13 cellular contexts compared by ENCODE assay signal in genomic region chr6:89044988-89045387, GRCh38. TPM values are rescaled to one million over a fixed set of nuclear protein-coding genes. Genes with fewer than 3 reads are reported as not detected.
A peak's percentile ranks its signal among the peaks of the same experiment; 100 is the strongest.
DNase-seq lines count a peak whose midpoint lies in the region; ATAC-seq and TF ChIP-seq lines count a peak whose summit lies in the region.
"Had no signal": no experiment of that assay in that cellular context is flagged by ENCODE, and none has a peak within 500 bp of the region (broad histone marks: within the 10 kb centered on the region; RNA-seq: fewer than 3 reads in every experiment).

No MANE protein-coding gene starts in this region.

- H3K27ac ChIP-seq in heart right ventricle, result peak overlapping the region in 7 of 10 donors; percentile 16 to 70 (median 35)

- intact Hi-C loops in heart right ventricle (cut with DNase I), result loop anchor here in 1 of 10 donors (10.0 kb wide), 1 partner anchor 270 kb away; no protein-coding TSS in a partner anchor

- H3K27me3 ChIP-seq in heart right ventricle (no peaks in the 10 kb centered on the region), HAP-1 (ENCODE audit: low read depth) (no peaks in the 10 kb centered on the region)

- peak; percentile 74 for DNase-seq in GF-D8 (lab: John Stamatoyannopoulos, UW)
- peak; percentile 75 for DNase-seq in OCI-M1 (lab: John Stamatoyannopoulos, UW)
- DNase-seq in heart right ventricle, result peak; percentile 35 to 38
- peak; percentile 80 for DNase-seq in pons (ENCODE audit: low spot score)
- DNase-seq in HAP-1 (ENCODE audit: low spot score in 2 of 2), result no peak
- DNase-seq in NCI-H2196 (lab: John Stamatoyannopoulos, UW; ENCODE audit: unreplicated experiment), result no peak
- no peak for DNase-seq in NCI-H2107 treated with DMSO at 0.1 percent for 48 hours (lab: John Stamatoyannopoulos, UW; ENCODE audit: unreplicated experiment)
- no peak for DNase-seq in SHP77 treated with DMSO at 0.1 percent for 48 hours (lab: John Stamatoyannopoulos, UW)
- DNase-seq: activated T-cell treated with anti-CD3 and anti-CD28 coated beads, Interleukin-2, amount 50 U/mL, for 24 hours; cortex of kidney; DMS53; stimulated activated CD4-positive, alpha-beta T cell treated with anti-CD3 and anti-CD28 coated beads, Interleukin-1b, Interleukin-23, amount 100 ng/mL, for 48 hours; T-helper 1 cell had no signal

- in situ Hi-C loops in HAP-1 (cut with MboI; ENCODE audit: low sequenced_read_pairs), result no loop called here

- no peaks in the 10 kb centered on the region for H3K9me3 ChIP-seq in heart right ventricle
- no peaks in the 10 kb centered on the region for H3K9me3 ChIP-seq in HAP-1

- peak; percentile 38 to 95 (median 88) for ATAC-seq in heart right ventricle

- 40 to 50% methylated on average over 5 of the region's 5 CpGs for WGBS in heart right ventricle, 2 donors

- H3K4me1 ChIP-seq in heart right ventricle (peaks cover 0 to 52% (median 4%) of the 10 kb centered on the region in 9 donors), HAP-1 (no peaks in the 10 kb centered on the region)

- TF ChIP-seq CTCF in heart right ventricle (IDR thresholded peaks at IDR 0.05), result no peak

- H3K36me3 ChIP-seq in heart right ventricle, result no peaks in the 10 kb centered on the region
- H3K36me3 ChIP-seq in HAP-1 (replicated peaks), result no peaks in the 10 kb centered on the region

- H3K4me3 ChIP-seq in heart right ventricle (no peak overlapping the region), HAP-1 (no peak overlapping the region)

RNA-seq across cellular contexts. Expression of gene PNRC1, which starts 35.6 kb away (rescaled TPM):
- 100 to 1,000 TPM; 137 to 270 (median 228) TPM for total RNA-seq in heart right ventricle
- 10 to 100 TPM; 45.5 to 47.6 TPM for polyA plus RNA-seq in heart right ventricle

Comparison
In these comparisons a context has a peak if more than half of its experiments do, and no peak if none do; other contexts are left out.
1. DNase-seq: peak in GF-D8 (single experiment), OCI-M1 (single experiment), heart right ventricle (2 of 2) and pons (single experiment); none in HAP-1 (0 of 2), NCI-H2196 (single experiment), NCI-H2107 treated with DMSO at 0.1 percent for 48 hours (single experiment) and SHP77 treated with DMSO at 0.1 percent for 48 hours (single experiment).